ENCODE assay signal across 1 cellular context in the genomic region with DNA sequence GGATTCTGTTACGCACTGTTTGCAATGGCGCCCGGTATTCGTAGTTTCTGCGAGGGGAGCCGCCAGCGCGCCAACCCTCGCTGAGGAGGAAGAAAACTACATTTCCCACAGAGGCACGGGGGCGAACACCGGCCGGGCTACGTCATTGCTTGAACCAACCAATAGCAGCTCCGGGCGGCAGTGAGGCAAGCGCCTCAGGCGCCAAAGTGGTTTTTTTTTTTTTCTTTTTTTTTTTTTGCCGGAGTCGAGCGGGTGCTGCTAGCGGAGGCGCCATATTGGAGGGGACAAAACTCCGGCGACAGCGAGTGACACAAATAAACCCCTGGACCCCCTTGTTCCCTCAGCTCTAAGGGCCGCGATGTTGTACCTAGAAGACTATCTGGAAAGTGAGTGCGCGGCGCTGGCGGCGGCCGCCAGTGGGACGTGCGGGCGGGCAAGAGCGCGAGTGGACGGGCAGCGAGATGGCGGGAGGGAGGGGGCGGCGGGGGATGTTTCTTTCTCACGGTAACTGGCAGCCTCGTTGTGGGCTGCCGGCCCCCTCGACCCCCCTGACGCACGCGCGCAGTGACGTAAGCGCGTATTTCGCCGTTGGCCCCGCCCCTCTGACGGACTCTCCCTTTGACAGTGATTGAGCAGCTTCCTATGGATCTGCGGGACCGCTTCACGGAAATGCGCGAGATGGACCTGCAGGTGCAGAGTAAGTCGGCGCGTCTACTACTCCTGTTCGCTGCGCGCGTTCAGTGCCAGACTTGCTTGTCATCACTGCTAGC.
A peak's percentile ranks its signal among the peaks of the same experiment; 100 is the strongest.
TF ChIP-seq lines count a peak whose summit lies in the region.

A gene with protein sequence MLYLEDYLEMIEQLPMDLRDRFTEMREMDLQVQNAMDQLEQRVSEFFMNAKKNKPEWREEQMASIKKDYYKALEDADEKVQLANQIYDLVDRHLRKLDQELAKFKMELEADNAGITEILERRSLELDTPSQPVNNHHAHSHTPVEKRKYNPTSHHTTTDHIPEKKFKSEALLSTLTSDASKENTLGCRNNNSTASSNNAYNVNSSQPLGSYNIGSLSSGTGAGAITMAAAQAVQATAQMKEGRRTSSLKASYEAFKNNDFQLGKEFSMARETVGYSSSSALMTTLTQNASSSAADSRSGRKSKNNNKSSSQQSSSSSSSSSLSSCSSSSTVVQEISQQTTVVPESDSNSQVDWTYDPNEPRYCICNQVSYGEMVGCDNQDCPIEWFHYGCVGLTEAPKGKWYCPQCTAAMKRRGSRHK (plus strand): TSS at position 239 of the 770 bp plus-strand sequence. CDS start 120 bp downstream, at position 359.

TF ChIP-seq in GM12878, 131 proteins besides CTCF, POLR2A, EP300 and RAD21 (continued from another document and continues in another):
- TF ChIP-seq, protein P1, sequence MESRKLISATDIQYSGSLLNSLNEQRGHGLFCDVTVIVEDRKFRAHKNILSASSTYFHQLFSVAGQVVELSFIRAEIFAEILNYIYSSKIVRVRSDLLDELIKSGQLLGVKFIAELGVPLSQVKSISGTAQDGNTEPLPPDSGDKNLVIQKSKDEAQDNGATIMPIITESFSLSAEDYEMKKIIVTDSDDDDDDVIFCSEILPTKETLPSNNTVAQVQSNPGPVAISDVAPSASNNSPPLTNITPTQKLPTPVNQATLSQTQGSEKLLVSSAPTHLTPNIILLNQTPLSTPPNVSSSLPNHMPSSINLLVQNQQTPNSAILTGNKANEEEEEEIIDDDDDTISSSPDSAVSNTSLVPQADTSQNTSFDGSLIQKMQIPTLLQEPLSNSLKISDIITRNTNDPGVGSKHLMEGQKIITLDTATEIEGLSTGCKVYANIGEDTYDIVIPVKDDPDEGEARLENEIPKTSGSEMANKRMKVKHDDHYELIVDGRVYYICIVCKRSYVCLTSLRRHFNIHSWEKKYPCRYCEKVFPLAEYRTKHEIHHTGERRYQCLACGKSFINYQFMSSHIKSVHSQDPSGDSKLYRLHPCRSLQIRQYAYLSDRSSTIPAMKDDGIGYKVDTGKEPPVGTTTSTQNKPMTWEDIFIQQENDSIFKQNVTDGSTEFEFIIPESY (IDR thresholded peaks at IDR 0.05) = no peak
- TF ChIP-seq, protein P2, sequence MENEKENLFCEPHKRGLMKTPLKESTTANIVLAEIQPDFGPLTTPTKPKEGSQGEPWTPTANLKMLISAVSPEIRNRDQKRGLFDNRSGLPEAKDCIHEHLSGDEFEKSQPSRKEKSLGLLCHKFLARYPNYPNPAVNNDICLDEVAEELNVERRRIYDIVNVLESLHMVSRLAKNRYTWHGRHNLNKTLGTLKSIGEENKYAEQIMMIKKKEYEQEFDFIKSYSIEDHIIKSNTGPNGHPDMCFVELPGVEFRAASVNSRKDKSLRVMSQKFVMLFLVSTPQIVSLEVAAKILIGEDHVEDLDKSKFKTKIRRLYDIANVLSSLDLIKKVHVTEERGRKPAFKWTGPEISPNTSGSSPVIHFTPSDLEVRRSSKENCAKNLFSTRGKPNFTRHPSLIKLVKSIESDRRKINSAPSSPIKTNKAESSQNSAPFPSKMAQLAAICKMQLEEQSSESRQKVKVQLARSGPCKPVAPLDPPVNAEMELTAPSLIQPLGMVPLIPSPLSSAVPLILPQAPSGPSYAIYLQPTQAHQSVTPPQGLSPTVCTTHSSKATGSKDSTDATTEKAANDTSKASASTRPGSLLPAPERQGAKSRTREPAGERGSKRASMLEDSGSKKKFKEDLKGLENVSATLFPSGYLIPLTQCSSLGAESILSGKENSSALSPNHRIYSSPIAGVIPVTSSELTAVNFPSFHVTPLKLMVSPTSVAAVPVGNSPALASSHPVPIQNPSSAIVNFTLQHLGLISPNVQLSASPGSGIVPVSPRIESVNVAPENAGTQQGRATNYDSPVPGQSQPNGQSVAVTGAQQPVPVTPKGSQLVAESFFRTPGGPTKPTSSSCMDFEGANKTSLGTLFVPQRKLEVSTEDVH (IDR thresholded peaks at IDR 0.05; ENCODE audit: low read depth, partially characterized antibody) = peak; percentile 96
- TF ChIP-seq, protein P3, sequence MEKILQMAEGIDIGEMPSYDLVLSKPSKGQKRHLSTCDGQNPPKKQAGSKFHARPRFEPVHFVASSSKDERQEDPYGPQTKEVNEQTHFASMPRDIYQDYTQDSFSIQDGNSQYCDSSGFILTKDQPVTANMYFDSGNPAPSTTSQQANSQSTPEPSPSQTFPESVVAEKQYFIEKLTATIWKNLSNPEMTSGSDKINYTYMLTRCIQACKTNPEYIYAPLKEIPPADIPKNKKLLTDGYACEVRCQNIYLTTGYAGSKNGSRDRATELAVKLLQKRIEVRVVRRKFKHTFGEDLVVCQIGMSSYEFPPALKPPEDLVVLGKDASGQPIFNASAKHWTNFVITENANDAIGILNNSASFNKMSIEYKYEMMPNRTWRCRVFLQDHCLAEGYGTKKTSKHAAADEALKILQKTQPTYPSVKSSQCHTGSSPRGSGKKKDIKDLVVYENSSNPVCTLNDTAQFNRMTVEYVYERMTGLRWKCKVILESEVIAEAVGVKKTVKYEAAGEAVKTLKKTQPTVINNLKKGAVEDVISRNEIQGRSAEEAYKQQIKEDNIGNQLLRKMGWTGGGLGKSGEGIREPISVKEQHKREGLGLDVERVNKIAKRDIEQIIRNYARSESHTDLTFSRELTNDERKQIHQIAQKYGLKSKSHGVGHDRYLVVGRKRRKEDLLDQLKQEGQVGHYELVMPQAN (conservative IDR thresholded peaks at IDR 0.05) = peak; percentile 72
- TF ChIP-seq ZNF207 (IDR thresholded peaks at IDR 0.05; ENCODE audit: borderline replicate concordance) (no peak), ETV6 (conservative IDR thresholded peaks at IDR 0.05 in 1 of 2, IDR thresholded peaks at IDR 0.05 in 1 of 2; ENCODE audit: borderline replicate concordance in 1 of 2, low read depth in 1 of 2) (no peak), EZH2 (IDR thresholded peaks at IDR 0.05; ENCODE audit: borderline replicate concordance, control insufficient read depth, low read depth, low read length) (no peak), SMARCA5 (IDR thresholded peaks at IDR 0.05) (0 out of 2 replicates have a peak, but pooled peaks have one; percentile 36), MYC (IDR thresholded peaks at IDR 0.05; ENCODE audit: insufficient read depth, insufficient read length, insufficient replicate concordance, low read length, severe bottlenecking) (peak; percentile 30), STAT3 (IDR thresholded peaks at IDR 0.05; ENCODE audit: low read depth, low read length) (no peak), BACH1 (IDR thresholded peaks at IDR 0.05; ENCODE audit: borderline replicate concordance) (0 out of 2 replicates have a peak, but pooled peaks have one; percentile 57), JUND (IDR thresholded peaks at IDR 0.05; ENCODE audit: low read depth, low read length) (no peak), BRCA1 (IDR thresholded peaks at IDR 0.05; ENCODE audit: low read depth, low read length) (peak; percentile 47; the same call in 1 of the 2 replicates), SUPT20H (IDR thresholded peaks at IDR 0.05; ENCODE audit: borderline replicate concordance, control insufficient read depth, low read depth, low read length) (no peak), SMC3 (IDR thresholded peaks at IDR 0.05; ENCODE audit: borderline replicate concordance, low read length) (no peak), JUNB (IDR thresholded peaks at IDR 0.05) (0 out of 2 replicates have a peak, but pooled peaks have one; percentile 4), CREB1 (IDR thresholded peaks at IDR 0.05; ENCODE audit: low read depth) (peak; percentile 99), POU2F2 (IDR thresholded peaks at IDR 0.05; ENCODE audit: borderline replicate concordance, low read depth, low read length) (peak; percentile 77; the same call in 2 of the 3 replicates), NRF1 (conservative IDR thresholded peaks at IDR 0.05; ENCODE audit: low read depth, low read length) (no peak), ESRRA (IDR thresholded peaks at IDR 0.05; ENCODE audit: low read length) (0 out of 2 replicates have a peak, but pooled peaks have one; percentile 56), SREBF1 (IDR thresholded peaks at IDR 0.05; ENCODE audit: low read length) (peak; percentile 59; the same call in 1 of the 2 replicates), KDM1A (IDR thresholded peaks at IDR 0.05; ENCODE audit: borderline replicate concordance) (no peak), NFXL1 (IDR thresholded peaks at IDR 0.05; ENCODE audit: borderline replicate concordance) (no peak), POLR2AphosphoS5 (IDR thresholded peaks at IDR 0.05; ENCODE audit: low read length) (peak; percentile 86), SIX5 (IDR thresholded peaks at IDR 0.05; ENCODE audit: low read depth, low read length, severe bottlenecking) (peak; percentile 95), FOXM1 (IDR thresholded peaks at IDR 0.05; ENCODE audit: low read depth, low read length) (no peak; the same call in 1 of the 2 replicates), ZNF217 (IDR thresholded peaks at IDR 0.05) (no peak), NFIC (IDR thresholded peaks at IDR 0.05; ENCODE audit: low read depth, low read length) (no peak), YY1 (IDR thresholded peaks at IDR 0.05; ENCODE audit: low read depth, low read length) (peak; percentile 94), PML (IDR thresholded peaks at IDR 0.05; ENCODE audit: low read length) (peak; percentile 90), POLR2AphosphoS2 (IDR thresholded peaks at IDR 0.05; ENCODE audit: low read depth, low read length) (peak; percentile 30; the same call in 1 of the 2 replicates), ZSCAN29 (IDR thresholded peaks at IDR 0.05) (no peak), PAX5 (IDR thresholded peaks at IDR 0.05; ENCODE audit: borderline replicate concordance, low read depth, low read length) (peak; percentile 73; the same call in 1 of the 2 replicates), HCFC1 (IDR thresholded peaks at IDR 0.05; ENCODE audit: low read length) (peak; percentile 96), LARP7 (IDR thresholded peaks at IDR 0.05) (0 out of 2 replicates have a peak, but pooled peaks have one; percentile 83), ZNF274 (IDR thresholded peaks at IDR 0.05; ENCODE audit: insufficient read depth, insufficient read length) (no peak)
- TF ChIP-seq, protein P4, sequence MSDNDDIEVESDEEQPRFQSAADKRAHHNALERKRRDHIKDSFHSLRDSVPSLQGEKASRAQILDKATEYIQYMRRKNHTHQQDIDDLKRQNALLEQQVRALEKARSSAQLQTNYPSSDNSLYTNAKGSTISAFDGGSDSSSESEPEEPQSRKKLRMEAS (IDR thresholded peaks at IDR 0.05; ENCODE audit: low read depth, low read length) = peak; percentile 65; the same call in 1 of the 2 replicates
- TF ChIP-seq, protein P5, sequence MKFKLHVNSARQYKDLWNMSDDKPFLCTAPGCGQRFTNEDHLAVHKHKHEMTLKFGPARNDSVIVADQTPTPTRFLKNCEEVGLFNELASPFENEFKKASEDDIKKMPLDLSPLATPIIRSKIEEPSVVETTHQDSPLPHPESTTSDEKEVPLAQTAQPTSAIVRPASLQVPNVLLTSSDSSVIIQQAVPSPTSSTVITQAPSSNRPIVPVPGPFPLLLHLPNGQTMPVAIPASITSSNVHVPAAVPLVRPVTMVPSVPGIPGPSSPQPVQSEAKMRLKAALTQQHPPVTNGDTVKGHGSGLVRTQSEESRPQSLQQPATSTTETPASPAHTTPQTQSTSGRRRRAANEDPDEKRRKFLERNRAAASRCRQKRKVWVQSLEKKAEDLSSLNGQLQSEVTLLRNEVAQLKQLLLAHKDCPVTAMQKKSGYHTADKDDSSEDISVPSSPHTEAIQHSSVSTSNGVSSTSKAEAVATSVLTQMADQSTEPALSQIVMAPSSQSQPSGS (IDR thresholded peaks at IDR 0.05; ENCODE audit: low read length) = peak; percentile 72
- TF ChIP-seq, protein P6, sequence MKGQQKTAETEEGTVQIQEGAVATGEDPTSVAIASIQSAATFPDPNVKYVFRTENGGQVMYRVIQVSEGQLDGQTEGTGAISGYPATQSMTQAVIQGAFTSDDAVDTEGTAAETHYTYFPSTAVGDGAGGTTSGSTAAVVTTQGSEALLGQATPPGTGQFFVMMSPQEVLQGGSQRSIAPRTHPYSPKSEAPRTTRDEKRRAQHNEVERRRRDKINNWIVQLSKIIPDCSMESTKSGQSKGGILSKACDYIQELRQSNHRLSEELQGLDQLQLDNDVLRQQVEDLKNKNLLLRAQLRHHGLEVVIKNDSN (IDR thresholded peaks at IDR 0.05; ENCODE audit: borderline replicate concordance, extremely low read length, insufficient read depth, low read depth, low read length) = no peak
- TF ChIP-seq, protein P7, sequence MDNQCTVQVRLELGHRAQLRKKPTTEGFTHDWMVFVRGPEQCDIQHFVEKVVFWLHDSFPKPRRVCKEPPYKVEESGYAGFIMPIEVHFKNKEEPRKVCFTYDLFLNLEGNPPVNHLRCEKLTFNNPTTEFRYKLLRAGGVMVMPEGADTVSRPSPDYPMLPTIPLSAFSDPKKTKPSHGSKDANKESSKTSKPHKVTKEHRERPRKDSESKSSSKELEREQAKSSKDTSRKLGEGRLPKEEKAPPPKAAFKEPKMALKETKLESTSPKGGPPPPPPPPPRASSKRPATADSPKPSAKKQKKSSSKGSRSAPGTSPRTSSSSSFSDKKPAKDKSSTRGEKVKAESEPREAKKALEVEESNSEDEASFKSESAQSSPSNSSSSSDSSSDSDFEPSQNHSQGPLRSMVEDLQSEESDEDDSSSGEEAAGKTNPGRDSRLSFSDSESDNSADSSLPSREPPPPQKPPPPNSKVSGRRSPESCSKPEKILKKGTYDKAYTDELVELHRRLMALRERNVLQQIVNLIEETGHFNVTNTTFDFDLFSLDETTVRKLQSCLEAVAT (IDR thresholded peaks at IDR 0.05) = no peak
- TF ChIP-seq, protein P8, sequence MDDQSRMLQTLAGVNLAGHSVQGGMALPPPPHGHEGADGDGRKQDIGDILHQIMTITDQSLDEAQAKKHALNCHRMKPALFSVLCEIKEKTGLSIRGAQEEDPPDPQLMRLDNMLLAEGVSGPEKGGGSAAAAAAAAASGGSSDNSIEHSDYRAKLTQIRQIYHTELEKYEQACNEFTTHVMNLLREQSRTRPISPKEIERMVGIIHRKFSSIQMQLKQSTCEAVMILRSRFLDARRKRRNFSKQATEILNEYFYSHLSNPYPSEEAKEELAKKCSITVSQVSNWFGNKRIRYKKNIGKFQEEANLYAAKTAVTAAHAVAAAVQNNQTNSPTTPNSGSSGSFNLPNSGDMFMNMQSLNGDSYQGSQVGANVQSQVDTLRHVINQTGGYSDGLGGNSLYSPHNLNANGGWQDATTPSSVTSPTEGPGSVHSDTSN (IDR thresholded peaks at IDR 0.05; ENCODE audit: insufficient replicate concordance, low read depth, low read length) = peak; percentile 94
